In the genomic region with DNA sequence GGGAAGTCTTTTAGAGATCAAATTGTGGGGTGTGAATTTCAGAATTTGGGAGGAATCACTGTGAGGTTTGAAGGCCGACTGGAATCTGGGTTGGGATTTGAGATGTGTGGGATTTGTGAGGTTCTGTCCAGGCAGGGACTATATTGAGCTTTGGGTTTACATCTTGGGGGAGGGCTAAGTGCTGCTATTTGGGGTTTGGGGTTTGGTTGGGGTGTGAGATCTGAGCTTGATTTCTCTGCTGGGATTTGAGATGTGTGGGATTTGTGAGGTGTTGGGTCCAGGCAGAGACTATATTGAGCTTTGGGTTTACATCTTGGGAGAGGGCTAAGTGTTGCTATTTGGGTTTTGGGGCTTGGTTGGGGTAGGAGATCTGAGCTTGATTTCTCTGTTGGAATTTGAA, we compare ENCODE assay signal across 1 cellular context.
TF ChIP-seq lines count a peak whose summit lies in the region.

No MANE protein-coding gene starts in this region.

TF ChIP-seq in liver, 16 proteins besides CTCF, POLR2A, EP300 and RAD21 (continued from another document):
- TF ChIP-seq, protein P1, sequence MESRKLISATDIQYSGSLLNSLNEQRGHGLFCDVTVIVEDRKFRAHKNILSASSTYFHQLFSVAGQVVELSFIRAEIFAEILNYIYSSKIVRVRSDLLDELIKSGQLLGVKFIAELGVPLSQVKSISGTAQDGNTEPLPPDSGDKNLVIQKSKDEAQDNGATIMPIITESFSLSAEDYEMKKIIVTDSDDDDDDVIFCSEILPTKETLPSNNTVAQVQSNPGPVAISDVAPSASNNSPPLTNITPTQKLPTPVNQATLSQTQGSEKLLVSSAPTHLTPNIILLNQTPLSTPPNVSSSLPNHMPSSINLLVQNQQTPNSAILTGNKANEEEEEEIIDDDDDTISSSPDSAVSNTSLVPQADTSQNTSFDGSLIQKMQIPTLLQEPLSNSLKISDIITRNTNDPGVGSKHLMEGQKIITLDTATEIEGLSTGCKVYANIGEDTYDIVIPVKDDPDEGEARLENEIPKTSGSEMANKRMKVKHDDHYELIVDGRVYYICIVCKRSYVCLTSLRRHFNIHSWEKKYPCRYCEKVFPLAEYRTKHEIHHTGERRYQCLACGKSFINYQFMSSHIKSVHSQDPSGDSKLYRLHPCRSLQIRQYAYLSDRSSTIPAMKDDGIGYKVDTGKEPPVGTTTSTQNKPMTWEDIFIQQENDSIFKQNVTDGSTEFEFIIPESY (IDR thresholded peaks at IDR 0.05): no peak
- no peak for TF ChIP-seq HNF4G (IDR thresholded peaks at IDR 0.05)
- TF ChIP-seq HNF4A (conservative IDR thresholded peaks at IDR 0.05): no peak
- TF ChIP-seq FOXA1 (IDR thresholded peaks at IDR 0.05): no peak
- TF ChIP-seq FOXA2 (IDR thresholded peaks at IDR 0.05): no peak
- no peak for TF ChIP-seq ATF3 (IDR thresholded peaks at IDR 0.05)
- no peak for TF ChIP-seq JUND (IDR thresholded peaks at IDR 0.05)
- TF ChIP-seq NR2F2 (IDR thresholded peaks at IDR 0.05): no peak
- TF ChIP-seq GABPA (IDR thresholded peaks at IDR 0.05 in 1 of 2, conservative IDR thresholded peaks at IDR 0.05 in 1 of 2): no peak
- no peak for TF ChIP-seq MAX (IDR thresholded peaks at IDR 0.05)
- no peak for TF ChIP-seq TAF1 (conservative IDR thresholded peaks at IDR 0.05)
- TF ChIP-seq EGR1 (IDR thresholded peaks at IDR 0.05; ENCODE audit: low read depth in 2 of 2): no peak
